ENCODE assay signal across 12 cellular contexts in the genomic region with DNA sequence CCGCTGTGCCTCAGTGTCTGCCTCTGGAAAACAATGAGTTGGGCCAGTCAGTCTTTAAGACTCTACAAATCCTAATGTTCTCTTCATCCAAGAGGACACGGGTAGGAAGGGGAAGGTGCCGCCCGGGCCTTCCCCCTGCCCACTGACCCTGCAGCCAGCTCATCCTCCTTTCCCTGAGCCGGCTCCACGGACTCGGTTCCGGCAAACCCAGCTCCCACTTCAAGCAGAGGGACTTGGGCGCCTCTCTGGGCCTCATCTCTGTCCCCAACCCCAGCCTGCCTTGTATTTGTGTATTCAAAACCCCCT.
DNase-seq lines count a peak whose midpoint lies in the region; ATAC-seq and TF ChIP-seq lines count a peak whose summit lies in the region.
"Had no signal": no experiment of that assay in that cellular context is flagged by ENCODE, and none has a peak within 500 bp of the region (broad histone marks: within the 10 kb centered on the region; RNA-seq: fewer than 3 reads in every experiment).

No MANE protein-coding gene starts in this region.

- no peak overlapping the region for H3K18ac ChIP-seq in trophoblast cell (ENCODE audit: low read length)

- intact Hi-C loops in esophagus muscularis mucosa (cut with DNase I) (loop anchor here (5.0 kb wide), 1 partner anchor 148 kb away; the partner anchor contains the start of gene VSIR), left cardiac atrium (cut with DNase I) (no loop called here)

- H3K4me1 ChIP-seq in GM23338 (ENCODE audit: insufficient read depth): peaks cover 52% of the 10 kb centered on the region
- peaks cover 12% of the 10 kb centered on the region for H3K4me1 ChIP-seq in Loucy (ENCODE audit: insufficient read depth, low read length, poor library complexity, severe bottlenecking)
- peaks cover 31 to 95% (median 88%) of the 10 kb centered on the region in 4 donors for H3K4me1 ChIP-seq in esophagus muscularis mucosa
- H3K4me1 ChIP-seq in trophoblast cell (ENCODE audit: control insufficient read depth in 1 of 2, insufficient read depth in 2 of 2, low read length in 2 of 2): peaks cover 22 to 23% of the 10 kb centered on the region in 2 experiments

- peaks cover 25% of the 10 kb centered on the region for H3K27me3 Mint-ChIP-seq in GM23338 (ENCODE audit: insufficient read depth, low read depth, poor library complexity)

- H3K23ac ChIP-seq in trophoblast cell (ENCODE audit: low read length): no peak overlapping the region

- no peak overlapping the region for H3K4me3 Mint-ChIP-seq in GM23338
- H3K4me3 Mint-ChIP-seq: CD8-positive, alpha-beta memory T cell had no signal

- H3K9me3 ChIP-seq in Loucy (ENCODE audit: insufficient read depth, low read depth, low read length): no peaks in the 10 kb centered on the region
- no peaks in the 10 kb centered on the region for H3K9me3 ChIP-seq in esophagus muscularis mucosa
- H3K9me3 ChIP-seq in trophoblast cell (ENCODE audit: insufficient read depth, low read depth, low read length): no peaks in the 10 kb centered on the region

- 92% methylated on average over 9 of the region's 9 CpGs for WGBS in esophagus muscularis mucosa
- WGBS in trophoblast cell (ENCODE audit: extremely low coverage, insufficient coverage, insufficient read length): no CpG with 5 or more reads among the region's 9 CpGs

- DNase-seq in GM23338 (ENCODE audit: low spot score) (no peak), esophagus muscularis mucosa (ENCODE audit: extremely low spot score) (no peak), trophoblast cell (no peak), left cardiac atrium (no peak)
- DNase-seq: CD8-positive, alpha-beta memory T cell; DMS79; NCI-H1694 treated with DMSO at 0.1 percent for 48 hours; NCI-H510A had no signal

- no peak overlapping the region for H2AK5ac ChIP-seq in trophoblast cell (ENCODE audit: low read length)

- ATAC-seq in GM23338: no peak
- no peak for ATAC-seq in HG03442 (IDR thresholded peaks at IDR 0.05; ENCODE audit: unreplicated experiment)
- no peak for ATAC-seq in GM21423 (IDR thresholded peaks at IDR 0.05; ENCODE audit: unreplicated experiment)
- ATAC-seq in left cardiac atrium: no peak

- H3K4me2 ChIP-seq in GM23338: no peak overlapping the region
- no peak overlapping the region for H3K4me2 ChIP-seq in Loucy (ENCODE audit: low read depth, low read length, poor library complexity, severe bottlenecking)
- no peak overlapping the region for H3K4me2 ChIP-seq in trophoblast cell (ENCODE audit: low read length)

- no peak overlapping the region for H4K91ac ChIP-seq in trophoblast cell (ENCODE audit: low read depth, low read length)

- H3K4me3 ChIP-seq in GM23338 (no peak overlapping the region), Loucy (ENCODE audit: low read length, poor library complexity, severe bottlenecking) (no peak overlapping the region), esophagus muscularis mucosa (no peak overlapping the region), trophoblast cell (ENCODE audit: low read depth, low read length) (no peak overlapping the region)

- H2BK120ac ChIP-seq in trophoblast cell (ENCODE audit: insufficient read depth, low read length, poor library complexity): no peak overlapping the region

- H3K36me3 ChIP-seq in GM23338 (ENCODE audit: insufficient read depth) (no peaks in the 10 kb centered on the region), Loucy (ENCODE audit: insufficient read depth, low read length) (no peaks in the 10 kb centered on the region), esophagus muscularis mucosa (no peaks in the 10 kb centered on the region), trophoblast cell (ENCODE audit: control insufficient read depth in 1 of 2, insufficient read depth in 2 of 2, low read length in 2 of 2) (no peaks in the 10 kb centered on the region)

- no peaks in the 10 kb centered on the region for H3K9me2 ChIP-seq in GM23338 (ENCODE audit: insufficient read depth)
- no peaks in the 10 kb centered on the region for H3K9me2 ChIP-seq in Loucy (replicated peaks; ENCODE audit: low read depth, low read length)

- no peak for TF ChIP-seq EP300 in esophagus muscularis mucosa (IDR thresholded peaks at IDR 0.05)

- peak overlapping the region; percentile 22 for H3K9ac ChIP-seq in Loucy (ENCODE audit: low read depth, low read length, poor library complexity, severe bottlenecking)
- no peak overlapping the region for H3K9ac ChIP-seq in trophoblast cell (ENCODE audit: low read length)

- H2BK5ac ChIP-seq in trophoblast cell (ENCODE audit: low read depth, low read length, poor library complexity): no peak overlapping the region

- no peaks in the 10 kb centered on the region for H3K9me3 Mint-ChIP-seq in GM23338
- H3K9me3 Mint-ChIP-seq: CD8-positive, alpha-beta memory T cell had no signal

- H3K27ac Mint-ChIP-seq in GM23338: peak overlapping the region; percentile 50; the same call in 1 of the 2 replicates

- H3F3A ChIP-seq in GM23338 (replicated peaks; ENCODE audit: low read depth) (peaks cover 20% of the 10 kb centered on the region), Loucy (ENCODE audit: low read depth) (no peaks in the 10 kb centered on the region)

- H3K27me3 ChIP-seq in GM23338 (ENCODE audit: insufficient read depth) (no peaks in the 10 kb centered on the region), Loucy (ENCODE audit: insufficient read depth, low read length, poor library complexity, severe bottlenecking) (no peaks in the 10 kb centered on the region), esophagus muscularis mucosa (no peaks in the 10 kb centered on the region), trophoblast cell (ENCODE audit: insufficient read depth, low read length) (no peaks in the 10 kb centered on the region)

- H2BK12ac ChIP-seq in trophoblast cell (ENCODE audit: low read length): peak overlapping the region; percentile 6

- TF ChIP-seq POLR2A in esophagus muscularis mucosa (IDR thresholded peaks at IDR 0.05; ENCODE audit: low read depth): no peak

- H3K79me2 ChIP-seq in GM23338 (replicated peaks; ENCODE audit: insufficient read depth) (no peaks in the 10 kb centered on the region), Loucy (ENCODE audit: insufficient read depth, low read length) (no peaks in the 10 kb centered on the region), trophoblast cell (ENCODE audit: control insufficient read depth, insufficient read depth, low read length, poor library complexity) (no peaks in the 10 kb centered on the region)

- H3K4me1 Mint-ChIP-seq in GM23338: peaks cover 73% of the 10 kb centered on the region
- H3K4me1 Mint-ChIP-seq: CD8-positive, alpha-beta memory T cell had no signal

- TF ChIP-seq CTCF in GM23338 (conservative IDR thresholded peaks at IDR 0.05; ENCODE audit: low read depth in 2 of 2): no peak
- no peak for TF ChIP-seq CTCF in Loucy (conservative IDR thresholded peaks at IDR 0.05; ENCODE audit: low read length)
- no peak for TF ChIP-seq CTCF in esophagus muscularis mucosa (IDR thresholded peaks at IDR 0.05)

- H3K27ac ChIP-seq in GM23338 (ENCODE audit: low read depth) (no peak overlapping the region), esophagus muscularis mucosa (replicated peaks in 1 of 4) (peak overlapping the region; percentile 84 to 87 (median 85)), trophoblast cell (ENCODE audit: low read depth, low read length) (no peak overlapping the region)
- H3K27ac ChIP-seq: RWPE1 had no signal

- no peak overlapping the region for H4K12ac ChIP-seq in trophoblast cell (ENCODE audit: low read depth, low read length)

- peaks cover 13% of the 10 kb centered on the region for H3K79me1 ChIP-seq in trophoblast cell (ENCODE audit: low read length)

- no peak overlapping the region for H3K4ac ChIP-seq in trophoblast cell (ENCODE audit: low read depth, low read length)

- no peak overlapping the region for H4K8ac ChIP-seq in trophoblast cell (ENCODE audit: low read depth, low read length)

- no peaks in the 10 kb centered on the region for H4K20me1 ChIP-seq in GM23338 (replicated peaks; ENCODE audit: insufficient read depth)
- H4K20me1 ChIP-seq in Loucy (ENCODE audit: insufficient read depth, low read length, poor library complexity, severe bottlenecking): no peaks in the 10 kb centered on the region

- no peak overlapping the region for H3K14ac ChIP-seq in trophoblast cell (ENCODE audit: low read length)

- no peaks in the 10 kb centered on the region for H3K36me3 Mint-ChIP-seq in GM23338 (ENCODE audit: low read depth)
- H3K36me3 Mint-ChIP-seq: CD8-positive, alpha-beta memory T cell had no signal

- H2AFZ ChIP-seq in GM23338 (0 out of 2 replicates have a peak overlapping the region, but pooled peaks have one; percentile 72), Loucy (ENCODE audit: low read length) (peak overlapping the region; percentile 80), trophoblast cell (ENCODE audit: insufficient read depth, low read length, poor library complexity) (no peak overlapping the region)

TF ChIP-seq in GM23338, 12 proteins besides CTCF, POLR2A, EP300 and RAD21 (continues in another document):
- TF ChIP-seq, protein P1, sequence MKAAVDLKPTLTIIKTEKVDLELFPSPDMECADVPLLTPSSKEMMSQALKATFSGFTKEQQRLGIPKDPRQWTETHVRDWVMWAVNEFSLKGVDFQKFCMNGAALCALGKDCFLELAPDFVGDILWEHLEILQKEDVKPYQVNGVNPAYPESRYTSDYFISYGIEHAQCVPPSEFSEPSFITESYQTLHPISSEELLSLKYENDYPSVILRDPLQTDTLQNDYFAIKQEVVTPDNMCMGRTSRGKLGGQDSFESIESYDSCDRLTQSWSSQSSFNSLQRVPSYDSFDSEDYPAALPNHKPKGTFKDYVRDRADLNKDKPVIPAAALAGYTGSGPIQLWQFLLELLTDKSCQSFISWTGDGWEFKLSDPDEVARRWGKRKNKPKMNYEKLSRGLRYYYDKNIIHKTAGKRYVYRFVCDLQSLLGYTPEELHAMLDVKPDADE (IDR thresholded peaks at IDR 0.05): no peak

Comparison
In these comparisons a context has a peak if more than half of its experiments do, and no peak if none do; other contexts are left out.
1. H3K27ac ChIP-seq: peak in esophagus muscularis mucosa (4 of 4); none in GM23338 (single experiment) and trophoblast cell (single experiment).